ENCODE assay signal across 16 cellular contexts in the genomic region with DNA sequence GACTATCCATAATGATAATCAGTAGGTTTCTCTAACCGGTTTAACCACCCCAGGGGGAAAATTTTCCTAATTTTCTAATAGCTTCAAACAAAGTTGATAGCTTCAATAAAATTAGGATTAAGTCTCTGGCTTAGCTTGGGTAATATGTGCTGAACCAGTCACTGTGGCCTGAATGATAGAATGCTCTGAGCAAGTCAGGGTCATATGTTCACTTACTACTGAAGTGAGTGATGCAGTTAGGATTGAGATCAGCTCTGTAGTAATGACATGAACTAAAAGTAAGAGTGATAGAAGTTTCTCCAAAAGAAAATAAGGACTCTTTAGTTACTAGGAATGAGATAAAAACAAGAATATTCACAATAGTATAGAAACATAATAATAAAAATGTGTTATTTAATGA. TPM values are rescaled to one million over a fixed set of nuclear protein-coding genes. Genes with fewer than 3 reads are reported as not detected.
DNase-seq lines count a peak whose midpoint lies in the region; ATAC-seq and TF ChIP-seq lines count a peak whose summit lies in the region.
"Had no signal": no experiment of that assay in that cellular context is flagged by ENCODE, and none has a peak within 500 bp of the region (broad histone marks: within the 10 kb centered on the region; RNA-seq: fewer than 3 reads in every experiment).

No MANE protein-coding gene starts in this region.

- peaks cover 39% of the 10 kb centered on the region for H3K4me1 Mint-ChIP-seq in activated T-cell treated with anti-CD3 and anti-CD28 coated beads, Interleukin-2, amount 50 U/mL, for 72 hours (ENCODE audit: low read depth)
- peaks cover 23% of the 10 kb centered on the region for H3K4me1 Mint-ChIP-seq in T-helper 17 cell

- peak overlapping the region in 1 of 2 donors; percentile 34 for H3K4me3 Mint-ChIP-seq in activated T-cell treated with anti-CD3 and anti-CD28 coated beads, Interleukin-2, amount 50 U/mL, for 72 hours
- no peak overlapping the region for H3K4me3 Mint-ChIP-seq in T-helper 17 cell
- H3K4me3 Mint-ChIP-seq: naive B cell had no signal

- no peaks in the 10 kb centered on the region for H3K9me3 ChIP-seq in T-helper 17 cell (ENCODE audit: control insufficient read depth, low read length, poor library complexity, severe bottlenecking)
- H3K9me3 ChIP-seq: adrenal gland, thoracic aorta had no signal

- no peaks in the 10 kb centered on the region for H3K27me3 Mint-ChIP-seq in activated T-cell treated with anti-CD3 and anti-CD28 coated beads, Interleukin-2, amount 50 U/mL, for 72 hours (ENCODE audit: low read depth)
- H3K27me3 Mint-ChIP-seq in T-helper 17 cell = no peaks in the 10 kb centered on the region
- H3K27me3 Mint-ChIP-seq: naive B cell had no signal

- peak overlapping the region; percentile 23 for H3K27ac Mint-ChIP-seq in activated T-cell treated with anti-CD3 and anti-CD28 coated beads, Interleukin-2, amount 50 U/mL, for 72 hours
- H3K27ac Mint-ChIP-seq in T-helper 17 cell = peak overlapping the region; percentile 84

- H3K9me3 Mint-ChIP-seq in activated T-cell treated with anti-CD3 and anti-CD28 coated beads, Interleukin-2, amount 50 U/mL, for 72 hours = no peaks in the 10 kb centered on the region
- H3K9me3 Mint-ChIP-seq: naive B cell had no signal

- no peak overlapping the region for H3K4me3 ChIP-seq in fibroblast of mammary gland (ENCODE audit: control insufficient read depth, low read depth, low read length)
- H3K4me3 ChIP-seq: adrenal gland, coronary artery, thoracic aorta had no signal

- H3K36me3 Mint-ChIP-seq in activated T-cell treated with anti-CD3 and anti-CD28 coated beads, Interleukin-2, amount 50 U/mL, for 72 hours (ENCODE audit: insufficient read depth in 2 of 2) = peaks cover 6 to 21% of the 10 kb centered on the region in 2 donors
- peaks cover 4% of the 10 kb centered on the region for H3K36me3 Mint-ChIP-seq in T-helper 17 cell (ENCODE audit: low read depth)

- no peak for TF ChIP-seq CTCF in fibroblast of mammary gland (conservative IDR thresholded peaks at IDR 0.05; ENCODE audit: control insufficient read depth, insufficient read depth, low read depth, low read length)

- ATAC-seq in activated T-cell treated with anti-CD3 and anti-CD28 coated beads, Interleukin-2, amount 50 U/mL, for 72 hours (replicated peaks in 1 of 2) = peak; percentile 70 to 81
- ATAC-seq in T-helper 17 cell = no peak
- peak; percentile 48 for ATAC-seq in stimulated activated naive CD8-positive, alpha-beta T cell treated with anti-CD3 and anti-CD28 coated beads, Interleukin-15, Interleukin-2, amounts not matched to agents 100 U/mL and 50 U/mL, for 24 hours
- ATAC-seq: left ventricle myocardium superior had no signal

- DNase-seq in activated T-cell treated with anti-CD3 and anti-CD28 coated beads, Interleukin-2, amount 50 U/mL, for 72 hours = peak in 1 of 2 donors; percentile 8
- DNase-seq in activated T-cell treated with anti-CD3 and anti-CD28 coated beads for 4 hours = no peak
- no peak for DNase-seq in T-helper 17 cell
- peak; percentile 73 for DNase-seq in fibroblast of mammary gland (ENCODE audit: low read depth)
- DNase-seq in stimulated activated naive CD8-positive, alpha-beta T cell treated with anti-CD3 and anti-CD28 coated beads, Interleukin-15, Interleukin-2, amounts not matched to agents 100 U/mL and 50 U/mL, for 24 hours = no peak
- DNase-seq in NOMO-1 treated with dmso at 0.1 percent for 144 hours (lab: John Stamatoyannopoulos, UW; ENCODE audit: unreplicated experiment) = no peak
- no peak for DNase-seq in NOMO-1 (lab: John Stamatoyannopoulos, UW; ENCODE audit: unreplicated experiment in 2 of 2)
- no peak for DNase-seq in NAMALWA (ENCODE audit: low spot score)
- DNase-seq: activated CD4-positive, CD25-positive, alpha-beta regulatory T cell treated with anti-CD3 and anti-CD28 coated beads, Interleukin-2, amount 50 U/mL, for 72 hours; adrenal gland; left ventricle myocardium superior; MM.1S; naive B cell; NCI-H2107 had no signal

RNA-seq across cellular contexts. Expression of a gene that starts 32.6 kb away (rescaled TPM):
- total RNA-seq in activated T-cell treated with anti-CD3 and anti-CD28 coated beads, Interleukin-2, amount 50 U/mL, for 72 hours = 10 to 100 TPM; 84.0 to 88.9 TPM
- total RNA-seq in T-helper 17 cell = 10 to 100 TPM; 52.0 to 52.9 TPM
